In genomic region chr17:45940826-45941225, GRCh38 we compare ENCODE assay signal across 15 cellular contexts. TPM values are rescaled to one million over a fixed set of nuclear protein-coding genes. Genes with fewer than 3 reads are reported as not detected.
DNase-seq lines count a peak whose midpoint lies in the region; ATAC-seq and TF ChIP-seq lines count a peak whose summit lies in the region.
"Had no signal": no experiment of that assay in that cellular context is flagged by ENCODE, and none has a peak within 500 bp of the region (broad histone marks: within the 10 kb centered on the region; RNA-seq: fewer than 3 reads in every experiment).

No MANE protein-coding gene starts in this region.

- peaks cover 55 to 66% of the 10 kb centered on the region in 2 donors for H3K27me3 Mint-ChIP-seq in stimulated activated naive B cell treated with anti-CD40 and anti-IgM and Interleukin-4, amounts not matched to agents 10 μg/mL and 1 μg/mL and 100 μg/mL, for 72 hours

- no peaks in the 10 kb centered on the region for H3K4me1 Mint-ChIP-seq in stimulated activated naive B cell treated with anti-CD40 and anti-IgM and Interleukin-4, amounts not matched to agents 10 μg/mL and 1 μg/mL and 100 μg/mL, for 72 hours
- H3K4me1 Mint-ChIP-seq: activated B cell treated with CpG ODN at 0.5 μM for 24 hours had no signal

- no peaks in the 10 kb centered on the region for H3K9me3 ChIP-seq in right atrium auricular region
- H3K9me3 ChIP-seq in sigmoid colon: no peaks in the 10 kb centered on the region

- DNase-seq in DMS 273 treated with DMSO at 0.1 percent for 48 hours (lab: John Stamatoyannopoulos, UW): peak; percentile 34
- no peak for DNase-seq in right atrium auricular region (ENCODE audit: low spot score)
- DNase-seq in sigmoid colon: peak; percentile 90
- no peak for DNase-seq in HK-2 (ENCODE audit: unreplicated experiment)
- DNase-seq in stimulated activated naive B cell treated with anti-CD40 and anti-IgM and Interleukin-4, amounts not matched to agents 10 μg/mL and 1 μg/mL and 100 μg/mL, for 72 hours: no peak
- DNase-seq: activated B cell treated with CpG ODN at 0.5 μM for 24 hours, foreskin fibroblast, Kasumi-1 had no signal

- H3K4me3 ChIP-seq in right atrium auricular region (no peak overlapping the region), sigmoid colon (no peak overlapping the region)

- peak in 1 of 4 donors; percentile 52 for TF ChIP-seq EP300 in sigmoid colon (IDR thresholded peaks at IDR 0.05)

- intact Hi-C loops in sigmoid colon (cut with DNase I): no loop called here

- WGBS in sigmoid colon, 2 donors: 59 to 62% methylated on average over 3 of the region's 3 CpGs

- no peak for ATAC-seq in HG02973 (IDR thresholded peaks at IDR 0.05; ENCODE audit: unreplicated experiment)
- ATAC-seq in HG02852 (IDR thresholded peaks at IDR 0.05; ENCODE audit: unreplicated experiment): no peak
- no peak for ATAC-seq in stimulated activated naive B cell treated with anti-CD40 and anti-IgM and Interleukin-4, amounts not matched to agents 10 μg/mL and 1 μg/mL and 100 μg/mL, for 72 hours (replicated peaks)
- ATAC-seq: activated naive CD4-positive, alpha-beta T cell treated with anti-CD3 and anti-CD28 coated beads, Interleukin-2, amount 50 U/mL, for 72 hours had no signal

- TF ChIP-seq CTCF in right atrium auricular region (IDR thresholded peaks at IDR 0.05) (no peak), sigmoid colon (IDR thresholded peaks at IDR 0.05) (no peak)

- H3K4me1 ChIP-seq in right atrium auricular region (peaks cover 0 to 27% of the 10 kb centered on the region in 2 donors), sigmoid colon (peaks cover 0 to 36% (median 31%) of the 10 kb centered on the region in 4 donors)

- no peak overlapping the region for H3K27ac Mint-ChIP-seq in stimulated activated naive B cell treated with anti-CD40 and anti-IgM and Interleukin-4, amounts not matched to agents 10 μg/mL and 1 μg/mL and 100 μg/mL, for 72 hours
- H3K27ac Mint-ChIP-seq: activated B cell treated with CpG ODN at 0.5 μM for 24 hours; activated naive CD4-positive, alpha-beta T cell treated with anti-CD3 and anti-CD28 coated beads, Interleukin-2, amount 50 U/mL, for 72 hours had no signal

- no peaks in the 10 kb centered on the region for H3K36me3 ChIP-seq in right atrium auricular region
- no peaks in the 10 kb centered on the region for H3K36me3 ChIP-seq in sigmoid colon

- no peak overlapping the region for H3K4me3 Mint-ChIP-seq in stimulated activated naive B cell treated with anti-CD40 and anti-IgM and Interleukin-4, amounts not matched to agents 10 μg/mL and 1 μg/mL and 100 μg/mL, for 72 hours
- H3K4me3 Mint-ChIP-seq: activated B cell treated with CpG ODN at 0.5 μM for 24 hours had no signal

- TF ChIP-seq POLR2A in sigmoid colon (IDR thresholded peaks at IDR 0.05): no peak

- no peaks in the 10 kb centered on the region for H3K9me3 Mint-ChIP-seq in stimulated activated naive B cell treated with anti-CD40 and anti-IgM and Interleukin-4, amounts not matched to agents 10 μg/mL and 1 μg/mL and 100 μg/mL, for 72 hours
- H3K9me3 Mint-ChIP-seq: activated B cell treated with CpG ODN at 0.5 μM for 24 hours; activated naive CD4-positive, alpha-beta T cell treated with anti-CD3 and anti-CD28 coated beads, Interleukin-2, amount 50 U/mL, for 72 hours had no signal

- H3K27me3 ChIP-seq in right atrium auricular region: no peaks in the 10 kb centered on the region
- no peaks in the 10 kb centered on the region for H3K27me3 ChIP-seq in sigmoid colon

- H3K27ac ChIP-seq in angular gyrus (ENCODE audit: low read depth, low read length) (peak overlapping the region; percentile 82), right atrium auricular region (peak overlapping the region; percentile 69 to 88), sigmoid colon (peak overlapping the region; percentile 14 to 82 (median 80))
- H3K27ac ChIP-seq: HL-60 had no signal

- H3K36me3 Mint-ChIP-seq in stimulated activated naive B cell treated with anti-CD40 and anti-IgM and Interleukin-4, amounts not matched to agents 10 μg/mL and 1 μg/mL and 100 μg/mL, for 72 hours: no peaks in the 10 kb centered on the region
- H3K36me3 Mint-ChIP-seq: activated naive CD4-positive, alpha-beta T cell treated with anti-CD3 and anti-CD28 coated beads, Interleukin-2, amount 50 U/mL, for 72 hours had no signal

RNA-seq across cellular contexts. Expression of gene MAPT, which starts 46.5 kb away (rescaled TPM):
- total RNA-seq in right atrium auricular region: 10 to 100 TPM in 1 of 2 donors, 1 to 10 TPM in 1; 7.8 to 23.0 TPM
- total RNA-seq in sigmoid colon: 10 to 100 TPM in 3 of 4 donors, 1 to 10 TPM in 1; 7.1 to 20.5 (median 15.2) TPM
- polyA plus RNA-seq in sigmoid colon: 1 to 10 TPM in 1 of 3 donors, under 1 TPM in 1, not detected in 1; 0.60 to 2.8 TPM

RNA-seq across cellular contexts. Expression of gene STH, which starts 58.2 kb away (rescaled TPM):
- total RNA-seq in right atrium auricular region (not detected), sigmoid colon (not detected)
- polyA plus RNA-seq in sigmoid colon: not detected
- total RNA-seq: activated B cell treated with CpG ODN at 0.5 μM for 24 hours; activated naive CD4-positive, alpha-beta T cell treated with anti-CD3 and anti-CD28 coated beads, Interleukin-2, amount 50 U/mL, for 72 hours; Daoy; liver had no signal
- polyA plus RNA-seq: liver had no signal

Comparison
In these comparisons a context has a peak if more than half of its experiments do, and no peak if none do; other contexts are left out.
1. DNase-seq: peak in DMS 273 treated with DMSO at 0.1 percent for 48 hours (single experiment) and sigmoid colon (single experiment); none in right atrium auricular region (single experiment), HK-2 (single experiment) and stimulated activated naive B cell treated with anti-CD40 and anti-IgM and Interleukin-4, amounts not matched to agents 10 μg/mL and 1 μg/mL and 100 μg/mL, for 72 hours (single experiment).
2. Peak in every context shown above with its lines, with median percentiles within 50 percentile points of each other: H3K27ac ChIP-seq.